ENCODE assay signal across 29 cellular contexts in genomic region chr9:35168963-35169362, GRCh38.
"Had no signal": no experiment of that assay in that cellular context is flagged by ENCODE, and none has a peak within 500 bp of the region (broad histone marks: within the 10 kb centered on the region; RNA-seq: fewer than 3 reads in every experiment).

No MANE protein-coding gene starts in this region.

- DNase-seq: hippocampal formation; immature natural killer cell; kidney; left ventricle myocardium inferior; mesendoderm; naive B cell; natural killer cell; nephron progenitor cell; occipital lobe; stimulated activated CD4-positive, alpha-beta T cell treated with anti-CD3 and anti-CD28 coated beads, Interleukin-12 subunit alpha, Interleukin-12 subunit beta, amount 100 ng/mL, for 4 hours; stimulated activated CD4-positive, alpha-beta T cell treated with anti-CD3 and anti-CD28 coated beads, Interleukin-15, amount 100 ng/mL, for 24 hours; stimulated activated CD4-positive, alpha-beta T cell treated with anti-CD3 and anti-CD28 coated beads, Interleukin-4, amount 100 ng/mL, for 24 hours; stimulated activated naive CD4-positive, alpha-beta T cell; uterus had no signal

- H3K4me1 Mint-ChIP-seq: immature natural killer cell; naive B cell; natural killer cell; nephron progenitor cell; stimulated activated effector memory CD8-positive, alpha-beta T cell treated with anti-CD3 and anti-CD28 coated beads, Interleukin-12 subunit alpha, Interleukin-12 subunit beta, amount 100 ng/mL, for 72 hours had no signal

- H3K4me1 ChIP-seq: neural progenitor cell, parathyroid adenoma, suprapubic skin, uterus had no signal

- H3K9ac ChIP-seq: neural progenitor cell, parathyroid adenoma had no signal

- H3K4me3 Mint-ChIP-seq: immature natural killer cell; mesothelial cell of epicardium; naive B cell; natural killer cell; nephron progenitor cell; neural progenitor cell; stimulated activated effector memory CD8-positive, alpha-beta T cell treated with anti-CD3 and anti-CD28 coated beads, Interleukin-12 subunit alpha, Interleukin-12 subunit beta, amount 100 ng/mL, for 72 hours; stimulated activated naive CD8-positive, alpha-beta T cell treated with anti-CD3 and anti-CD28 coated beads, Interleukin-15, Interleukin-2, amounts not matched to agents 100 ng/mL and 50 ng/mL, for 24 hours; type B pancreatic cell had no signal

- ATAC-seq: natural killer cell; sciatic nerve; stimulated activated effector memory CD8-positive, alpha-beta T cell treated with anti-CD3 and anti-CD28 coated beads, Interleukin-12 subunit alpha, Interleukin-12 subunit beta, amount 100 ng/mL, for 72 hours had no signal

- H3K9me3 ChIP-seq: left ventricle myocardium inferior, neutrophil, right atrium auricular region, suprapubic skin, thoracic aorta, tibial nerve, uterus had no signal

- H3K27ac Mint-ChIP-seq: immature natural killer cell; mesothelial cell of epicardium; natural killer cell; nephron progenitor cell; stimulated activated effector memory CD8-positive, alpha-beta T cell treated with anti-CD3 and anti-CD28 coated beads, Interleukin-12 subunit alpha, Interleukin-12 subunit beta, amount 100 ng/mL, for 72 hours; stimulated activated naive CD8-positive, alpha-beta T cell treated with anti-CD3 and anti-CD28 coated beads, Interleukin-15, Interleukin-2, amounts not matched to agents 100 ng/mL and 50 ng/mL, for 24 hours; type B pancreatic cell had no signal

- FAIRE-seq: islet of Langerhans, kidney had no signal

- H3K9me3 Mint-ChIP-seq: immature natural killer cell; mesothelial cell of epicardium; naive B cell; natural killer cell; nephron progenitor cell; neural progenitor cell; stimulated activated effector memory CD8-positive, alpha-beta T cell treated with anti-CD3 and anti-CD28 coated beads, Interleukin-12 subunit alpha, Interleukin-12 subunit beta, amount 100 ng/mL, for 72 hours; stimulated activated naive CD8-positive, alpha-beta T cell treated with anti-CD3 and anti-CD28 coated beads, Interleukin-15, Interleukin-2, amounts not matched to agents 100 ng/mL and 50 ng/mL, for 24 hours; type B pancreatic cell had no signal

- H3K4me2 ChIP-seq: neural progenitor cell had no signal

- H3K4me3 ChIP-seq: left ventricle myocardium inferior, lung, neural progenitor cell, right atrium auricular region, skin epidermis, suprapubic skin, thoracic aorta, tibial nerve, uterus had no signal

- H3K27me3 ChIP-seq: neural progenitor cell, right atrium auricular region, suprapubic skin, tibial nerve, uterus had no signal

- H2AFZ ChIP-seq: neural progenitor cell, parathyroid adenoma had no signal

- H3K27ac ChIP-seq: left ventricle myocardium inferior, neural progenitor cell, neutrophil, parathyroid adenoma, right atrium auricular region, skin epidermis, suprapubic skin, thoracic aorta, tibial nerve, uterus had no signal

- H3K27me3 Mint-ChIP-seq: type B pancreatic cell had no signal

- H3K36me3 ChIP-seq: left ventricle myocardium inferior, neural progenitor cell, neutrophil, right atrium auricular region, suprapubic skin, thoracic aorta, tibial nerve, uterus had no signal

- H3K36me3 Mint-ChIP-seq: mesothelial cell of epicardium; naive B cell; natural killer cell; stimulated activated effector memory CD8-positive, alpha-beta T cell treated with anti-CD3 and anti-CD28 coated beads, Interleukin-12 subunit alpha, Interleukin-12 subunit beta, amount 100 ng/mL, for 72 hours; type B pancreatic cell had no signal
